Comparison of ENCODE assay signal across 18 cellular contexts in the genomic region with DNA sequence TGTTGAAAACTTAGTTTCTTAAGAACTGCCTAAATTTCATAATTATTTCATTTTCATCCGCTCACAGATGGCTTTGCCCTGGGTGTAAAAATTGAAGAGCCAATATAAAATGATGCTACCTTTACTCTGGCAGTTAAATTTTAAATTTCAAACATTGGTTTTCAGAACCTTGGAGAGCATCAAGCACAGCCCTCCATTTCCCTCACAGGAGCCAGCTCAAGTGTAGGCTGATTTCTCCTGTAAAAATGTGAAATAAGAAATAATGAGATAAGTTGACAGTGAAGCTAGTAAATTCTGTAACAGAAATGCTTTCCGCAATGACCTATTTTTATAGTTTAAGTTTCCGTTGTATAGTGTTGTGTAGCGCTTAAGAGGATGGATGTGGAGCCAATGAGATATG. TPM values are rescaled to one million over a fixed set of nuclear protein-coding genes. Genes with fewer than 3 reads are reported as not detected.
DNase-seq lines count a peak whose midpoint lies in the region; ATAC-seq, FAIRE-seq and TF ChIP-seq lines count a peak whose summit lies in the region.
"Had no signal": no experiment of that assay in that cellular context is flagged by ENCODE, and none has a peak within 500 bp of the region (broad histone marks: within the 10 kb centered on the region; RNA-seq: fewer than 3 reads in every experiment).

No MANE protein-coding gene starts in this region.

- no peaks in the 10 kb centered on the region for H3K9me2 ChIP-seq in hepatocyte (replicated peaks; ENCODE audit: insufficient read depth)

- no peaks in the 10 kb centered on the region for H3K36me3 Mint-ChIP-seq in mesothelial cell of epicardium
- H3K36me3 Mint-ChIP-seq: activated naive CD4-positive, alpha-beta T cell treated with anti-CD3 and anti-CD28 coated beads, Interleukin-2, amount 10 ng/mL, durations not matched to agents 7 days and 5 days; CD4-positive, alpha-beta memory T cell had no signal

- H4K20me1 ChIP-seq in hepatocyte (ENCODE audit: insufficient read depth, poor library complexity, severe bottlenecking), result no peaks in the 10 kb centered on the region

- H3K4me1 ChIP-seq in A549 (no peaks in the 10 kb centered on the region), hepatocyte (ENCODE audit: insufficient read depth) (no peaks in the 10 kb centered on the region)
- H3K4me1 ChIP-seq: psoas muscle, upper lobe of right lung had no signal

- 74% methylated on average over 4 of the region's 4 CpGs for WGBS in A549 (ENCODE audit: missing lambda C conversion rate)
- 93% methylated on average over 4 of the region's 4 CpGs for WGBS in hepatocyte (ENCODE audit: low lambda C conversion rate, missing lambda C conversion rate)

- ATAC-seq in A549, result no peak
- ATAC-seq: effector memory CD8-positive, alpha-beta T cell; psoas muscle; upper lobe of right lung had no signal

- TF ChIP-seq EP300 in A549 (IDR thresholded peaks at IDR 0.05), result no peak

- H3K36me3 ChIP-seq in hepatocyte (replicated peaks; ENCODE audit: insufficient read depth, low read depth), result no peaks in the 10 kb centered on the region
- H3K36me3 ChIP-seq: upper lobe of right lung had no signal

- TF ChIP-seq CTCF in A549 (IDR thresholded peaks at IDR 0.05) (no peak), astrocyte of the spinal cord (IDR thresholded peaks at IDR 0.05; ENCODE audit: low read depth, low read length) (no peak), hepatocyte (IDR thresholded peaks at IDR 0.05; ENCODE audit: poor library complexity) (no peak), mesothelial cell of epicardium (IDR thresholded peaks at IDR 0.05; ENCODE audit: unreplicated experiment) (no peak)

- H3K9me3 Mint-ChIP-seq in mesothelial cell of epicardium, result no peaks in the 10 kb centered on the region
- H3K9me3 Mint-ChIP-seq: activated naive CD4-positive, alpha-beta T cell treated with anti-CD3 and anti-CD28 coated beads, Interleukin-2, amount 10 ng/mL, durations not matched to agents 7 days and 5 days; CD4-positive, alpha-beta memory T cell; effector memory CD8-positive, alpha-beta T cell; stimulated activated naive CD8-positive, alpha-beta T cell treated with anti-CD3 and anti-CD28 coated beads, Interleukin-15, Interleukin-2, amounts not matched to agents 100 ng/mL and 50 ng/mL, for 24 hours had no signal

- H3K4me2 ChIP-seq in A549, result no peak overlapping the region
- H3K4me2 ChIP-seq in hepatocyte, result no peak overlapping the region

- H3K27ac ChIP-seq in A549, result no peak overlapping the region
- no peak overlapping the region for H3K27ac ChIP-seq in hepatocyte
- H3K27ac ChIP-seq: psoas muscle, upper lobe of right lung had no signal

- H3K79me2 ChIP-seq in hepatocyte, result no peaks in the 10 kb centered on the region

- no peak overlapping the region for H3K4me3 ChIP-seq in A549
- H3K4me3 ChIP-seq in astrocyte of the spinal cord (ENCODE audit: low read depth, low read length), result no peak overlapping the region
- H3K4me3 ChIP-seq in hepatocyte, result no peak overlapping the region
- H3K4me3 ChIP-seq: lung, psoas muscle, upper lobe of right lung had no signal

- no peak overlapping the region for H2AFZ ChIP-seq in hepatocyte

- H3K4me1 Mint-ChIP-seq in mesothelial cell of epicardium, result no peaks in the 10 kb centered on the region
- H3K4me1 Mint-ChIP-seq: activated naive CD4-positive, alpha-beta T cell treated with anti-CD3 and anti-CD28 coated beads, Interleukin-2, amount 10 ng/mL, durations not matched to agents 7 days and 5 days; CD4-positive, alpha-beta memory T cell had no signal

- H3K27me3 Mint-ChIP-seq in mesothelial cell of epicardium (ENCODE audit: low read depth), result peaks cover 7% of the 10 kb centered on the region

- peaks cover 12% of the 10 kb centered on the region for H3K27me3 ChIP-seq in hepatocyte
- H3K27me3 ChIP-seq: upper lobe of right lung had no signal

- TF ChIP-seq POLR2A in A549 (IDR thresholded peaks at IDR 0.05; ENCODE audit: low read length) (no peak), H54 (IDR thresholded peaks at IDR 0.05; ENCODE audit: low read depth, low read length) (no peak)

- CTCF ChIA-PET in A549 (lab: Yijun Ruan, JAX), result interaction anchor here (0.6 kb wide), 1 partner anchor 475 kb away, joined by 3 read pairs; no protein-coding TSS in a partner anchor

- H3K27ac Mint-ChIP-seq in mesothelial cell of epicardium, result no peak overlapping the region
- H3K27ac Mint-ChIP-seq: activated naive CD4-positive, alpha-beta T cell treated with anti-CD3 and anti-CD28 coated beads, Interleukin-2, amount 10 ng/mL, durations not matched to agents 7 days and 5 days; effector memory CD8-positive, alpha-beta T cell; stimulated activated naive CD8-positive, alpha-beta T cell treated with anti-CD3 and anti-CD28 coated beads, Interleukin-15, Interleukin-2, amounts not matched to agents 100 ng/mL and 50 ng/mL, for 24 hours had no signal

- no peak for TF ChIP-seq RAD21 in A549 (conservative IDR thresholded peaks at IDR 0.05 in 1 of 2, IDR thresholded peaks at IDR 0.05 in 1 of 2)

- no peak for FAIRE-seq in A549 (lab: Jason Lieb, UNC)
- no peak for FAIRE-seq in H54 (lab: Jason Lieb, UNC)
- no peak for FAIRE-seq in RCC 7860 (lab: Jason Lieb, UNC)

- POLR2A ChIA-PET in A549 (lab: Yijun Ruan, JAX), result no interaction called here

- DNase-seq in A549 (ENCODE audit: low read depth in 1 of 2, low spot score in 1 of 2) (no peak), HT1080 (ENCODE audit: low read depth) (peak; percentile 34), astrocyte of the spinal cord (ENCODE audit: low read depth, low spot score) (peak; percentile 48), hepatocyte (ENCODE audit: low spot score) (peak; percentile 32), mesothelial cell of epicardium (ENCODE audit: low spot score in 2 of 2, unreplicated experiment in 2 of 2) (no peak), H54 (ENCODE audit: insufficient read length, low spot score) (no peak), RCC 7860 (ENCODE audit: low spot score) (no peak), activated gamma-delta T cell treated with Interleukin-2 at 50 U/mL for 16 hours (no peak)
- DNase-seq: activated CD4-positive, alpha-beta T cell treated with anti-CD3 and anti-CD28 coated beads, Interleukin-2, amount 50 U/mL, for 1 hour; activated naive CD4-positive, alpha-beta T cell treated with anti-CD3 and anti-CD28 coated beads, Interleukin-2, amount 10 ng/mL, durations not matched to agents 7 days and 5 days; activated T-cell treated with anti-CD3 and anti-CD28 coated beads for 4 hours; effector memory CD8-positive, alpha-beta T cell; NCI-H446 treated with DMSO at 0.1 percent for 48 hours; psoas muscle; upper lobe of right lung had no signal

- in situ Hi-C loops in astrocyte of the spinal cord (cut with HindIII; ENCODE audit: low sequenced_read_pairs), result no loop called here

- no peaks in the 10 kb centered on the region for H3K9me3 ChIP-seq in A549
- no peaks in the 10 kb centered on the region for H3K9me3 ChIP-seq in hepatocyte (ENCODE audit: low read depth)
- H3K9me3 ChIP-seq: psoas muscle, upper lobe of right lung had no signal

- no peak overlapping the region for H3K4me3 Mint-ChIP-seq in mesothelial cell of epicardium
- H3K4me3 Mint-ChIP-seq: activated naive CD4-positive, alpha-beta T cell treated with anti-CD3 and anti-CD28 coated beads, Interleukin-2, amount 10 ng/mL, durations not matched to agents 7 days and 5 days; CD4-positive, alpha-beta memory T cell; effector memory CD8-positive, alpha-beta T cell; stimulated activated naive CD8-positive, alpha-beta T cell treated with anti-CD3 and anti-CD28 coated beads, Interleukin-15, Interleukin-2, amounts not matched to agents 100 ng/mL and 50 ng/mL, for 24 hours had no signal

TF ChIP-seq in A549, 52 proteins besides CTCF, POLR2A, EP300 and RAD21 (continues in another document):
- TF ChIP-seq, protein P1, sequence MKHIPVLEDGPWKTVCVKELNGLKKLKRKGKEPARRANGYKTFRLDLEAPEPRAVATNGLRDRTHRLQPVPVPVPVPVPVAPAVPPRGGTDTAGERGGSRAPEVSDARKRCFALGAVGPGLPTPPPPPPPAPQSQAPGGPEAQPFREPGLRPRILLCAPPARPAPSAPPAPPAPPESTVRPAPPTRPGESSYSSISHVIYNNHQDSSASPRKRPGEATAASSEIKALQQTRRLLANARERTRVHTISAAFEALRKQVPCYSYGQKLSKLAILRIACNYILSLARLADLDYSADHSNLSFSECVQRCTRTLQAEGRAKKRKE (CRISPR knock-in tag; IDR thresholded peaks at IDR 0.05; ENCODE audit: low read depth), result no peak
- TF ChIP-seq PHF8 (IDR thresholded peaks at IDR 0.05; ENCODE audit: borderline replicate concordance, low read depth) (no peak), CBX2 (IDR thresholded peaks at IDR 0.05; ENCODE audit: borderline replicate concordance, low read depth) (no peak), EHMT2 (IDR thresholded peaks at IDR 0.05; ENCODE audit: low read depth) (peak; percentile 75; the same call in 1 of the 2 replicates), POLR2AphosphoS2 (conservative IDR thresholded peaks at IDR 0.05; ENCODE audit: low read length) (no peak)

RNA-seq across cellular contexts. Expression of a gene that starts 53.9 kb away (rescaled TPM):
- polyA plus RNA-seq in A549 (2011; rRNA removed) (34.1 and 43.5 TPM in 2 replicates), A549 (2017; fragmentation: RNase III; extraction: RNeasy Plus Mini Kit Qiagen cat#74134 plus additional on column Dnase treatment) (16.5 to 18.4 TPM (median 17.5 TPM) in 3 replicates), hepatocyte (2.7 and 3.5 TPM in 2 replicates)
- 9.7 and 10.1 TPM in 2 replicates for polyA plus RNA-seq in A549 (2012; cell fraction: cytosol; rRNA removed)
- 5.2 and 10.0 TPM in 2 replicates for polyA plus RNA-seq in A549 (2012; cell fraction: nucleus; rRNA removed)
- polyA minus RNA-seq in A549 (2011; rRNA and poly(A)+ RNA removed), result 29.7 and 31.0 TPM in 2 replicates
- total RNA-seq in HT1080 (2014; rRNA removed; shearing (Covaris generic)), result 10.7 and 15.4 TPM in 2 replicates
- polyA plus RNA-seq in HT1080 (2015; cell fraction: cytosol; rRNA removed), result 29.3 and 39.6 TPM in 2 replicates
- polyA plus RNA-seq in HT1080 (2015; cell fraction: nucleus; rRNA removed), result 20.8 and 21.3 TPM in 2 replicates
- total RNA-seq in hepatocyte (13.0 and 16.9 TPM in 2 replicates), mesothelial cell of epicardium (107 to 113 TPM (median 110 TPM) in 3 replicates)

Comparison
In these comparisons a context has a peak if more than half of its experiments do, and no peak if none do; other contexts are left out.
1. DNase-seq: peak in HT1080 (single experiment), astrocyte of the spinal cord (single experiment) and hepatocyte (single experiment); none in A549 (0 of 2), mesothelial cell of epicardium (0 of 2), H54 (single experiment), RCC 7860 (single experiment) and activated gamma-delta T cell treated with Interleukin-2 at 50 U/mL for 16 hours (single experiment).